ENCODE assay signal across 29 cellular contexts in genomic region chr2:100613719-100614118, GRCh38.
"Had no signal": no experiment of that assay in that cellular context is flagged by ENCODE, and none has a peak within 500 bp of the region (broad histone marks: within the 10 kb centered on the region; RNA-seq: fewer than 3 reads in every experiment).

No MANE protein-coding gene starts in this region.

- H3K9me3 Mint-ChIP-seq: activated B cell treated with CpG ODN at 0.5 μM for 24 hours; activated CD8-positive, alpha-beta T cell treated with anti-CD3 and anti-CD28 coated beads for 36 hours; activated naive CD4-positive, alpha-beta T cell treated with anti-CD3 and anti-CD28 coated beads, Interleukin-2, amount 10 ng/mL, durations not matched to agents 7 days and 5 days; activated T-cell treated with anti-CD3 and anti-CD28 coated beads, Interleukin-2, amount 50 U/mL, for 4 hours; activated T-helper 2 cell treated with anti-CD3 and anti-CD28 coated beads, Interferon-gamma antibody, Interleukin-2, Interleukin-4, amounts not matched to agents 10 μg/mL and 5 μg/mL and 100 μg/mL, durations not matched to agents 14 hours and 24 hours and 36 hours; central memory CD8-positive, alpha-beta T cell; dendritic cell treated with granulocyte-macrophage colony-stimulating factor and Interleukin-4, amounts not matched to agents 40 ng/mL and 50 ng/mL, for 4 days; effector memory CD8-positive, alpha-beta T cell had no signal

- H3K4me1 Mint-ChIP-seq: activated B cell treated with CpG ODN at 0.5 μM for 24 hours; central memory CD8-positive, alpha-beta T cell had no signal

- H3K27ac Mint-ChIP-seq: activated B cell treated with CpG ODN at 0.5 μM for 24 hours; activated CD8-positive, alpha-beta T cell treated with anti-CD3 and anti-CD28 coated beads for 36 hours; activated naive CD4-positive, alpha-beta T cell treated with anti-CD3 and anti-CD28 coated beads, Interleukin-2, amount 10 ng/mL, durations not matched to agents 7 days and 5 days; activated naive CD8-positive, alpha-beta T cell; activated T-helper 2 cell treated with anti-CD3 and anti-CD28 coated beads, Interferon-gamma antibody, Interleukin-2, Interleukin-4, amounts not matched to agents 10 μg/mL and 5 μg/mL and 100 μg/mL, durations not matched to agents 14 hours and 24 hours and 36 hours; dendritic cell treated with granulocyte-macrophage colony-stimulating factor and Interleukin-4, amounts not matched to agents 40 ng/mL and 50 ng/mL, for 4 days had no signal

- H3K9me3 ChIP-seq: esophagus muscularis mucosa, gastrocnemius medialis, heart left ventricle had no signal

- H3K27me3 ChIP-seq: brain microvascular endothelial cell, esophagus muscularis mucosa, foreskin keratinocyte, gastrocnemius medialis, heart left ventricle had no signal

- H3K27ac ChIP-seq: brain microvascular endothelial cell, coronary artery, esophagus muscularis mucosa, foreskin keratinocyte, gastrocnemius medialis, heart left ventricle, WERI-Rb-1 had no signal

- H3K36me3 Mint-ChIP-seq: activated naive CD4-positive, alpha-beta T cell treated with anti-CD3 and anti-CD28 coated beads, Interleukin-2, amount 10 ng/mL, durations not matched to agents 7 days and 5 days; activated naive CD8-positive, alpha-beta T cell had no signal

- FAIRE-seq: astrocyte, bronchial epithelial cell had no signal

- ATAC-seq: activated CD4-positive, CD25-positive, alpha-beta regulatory T cell treated with anti-CD3 and anti-CD28 coated beads, Interleukin-2, amount 50 U/mL, for 24 hours; activated CD8-positive, alpha-beta T cell treated with anti-CD3 and anti-CD28 coated beads for 36 hours; activated T-cell treated with anti-CD3 and anti-CD28 coated beads, Interleukin-2, amount 50 U/mL, for 4 hours; effector memory CD8-positive, alpha-beta T cell; foreskin keratinocyte; gastrocnemius medialis; heart left ventricle had no signal

- H3K4me3 Mint-ChIP-seq: activated B cell treated with CpG ODN at 0.5 μM for 24 hours; activated CD8-positive, alpha-beta T cell treated with anti-CD3 and anti-CD28 coated beads for 36 hours; activated naive CD4-positive, alpha-beta T cell treated with anti-CD3 and anti-CD28 coated beads, Interleukin-2, amount 10 ng/mL, durations not matched to agents 7 days and 5 days; activated naive CD8-positive, alpha-beta T cell; activated T-cell treated with anti-CD3 and anti-CD28 coated beads, Interleukin-2, amount 50 U/mL, for 4 hours; central memory CD8-positive, alpha-beta T cell; dendritic cell treated with granulocyte-macrophage colony-stimulating factor and Interleukin-4, amounts not matched to agents 40 ng/mL and 50 ng/mL, for 4 days; effector memory CD8-positive, alpha-beta T cell had no signal

- H3K4me1 ChIP-seq: foreskin keratinocyte had no signal

- H3K36me3 ChIP-seq: brain microvascular endothelial cell, esophagus muscularis mucosa, gastrocnemius medialis, heart left ventricle, WERI-Rb-1 had no signal

- DNase-seq: activated B cell treated with CpG ODN at 0.5 μM for 24 hours; activated CD4-positive, alpha-beta T cell treated with anti-CD3 and anti-CD28 coated beads for 48 hours; activated CD4-positive, alpha-beta T cell treated with anti-CD3 and anti-CD28 coated beads, Interleukin-2, amount 50 U/mL, for 1 hour; activated CD4-positive, alpha-beta T cell treated with anti-CD3 and anti-CD28 coated beads, Interleukin-2, amount 50 U/mL, for 48 hours; activated CD8-positive, alpha-beta T cell treated with anti-CD3 and anti-CD28 coated beads for 36 hours; activated effector memory CD4-positive, alpha-beta T cell treated with anti-CD3 and anti-CD28 coated beads, Interleukin-2, amount 50 U/mL, for 16 hours; activated naive CD4-positive, alpha-beta T cell treated with anti-CD3 and anti-CD28 coated beads, Interleukin-2, amount 10 ng/mL, durations not matched to agents 7 days and 5 days; activated T-cell treated with anti-CD3 and anti-CD28 coated beads, Interleukin-2, amount 50 U/mL, for 4 hours; amniotic stem cell; anterior cingulate cortex; brain microvascular endothelial cell; effector CD4-positive, alpha-beta T cell; effector memory CD8-positive, alpha-beta T cell; erythroblast; foreskin keratinocyte; gastrocnemius medialis; glutamatergic neuron; heart left ventricle; T1000; WERI-Rb-1 had no signal

- H3K4me3 ChIP-seq: coronary artery, esophagus muscularis mucosa, gastrocnemius medialis, heart left ventricle had no signal

- H3K27me3 Mint-ChIP-seq: activated CD8-positive, alpha-beta T cell treated with anti-CD3 and anti-CD28 coated beads for 36 hours; activated naive CD8-positive, alpha-beta T cell; central memory CD8-positive, alpha-beta T cell had no signal
